ENCODE assay signal across 8 cellular contexts in the genomic region with DNA sequence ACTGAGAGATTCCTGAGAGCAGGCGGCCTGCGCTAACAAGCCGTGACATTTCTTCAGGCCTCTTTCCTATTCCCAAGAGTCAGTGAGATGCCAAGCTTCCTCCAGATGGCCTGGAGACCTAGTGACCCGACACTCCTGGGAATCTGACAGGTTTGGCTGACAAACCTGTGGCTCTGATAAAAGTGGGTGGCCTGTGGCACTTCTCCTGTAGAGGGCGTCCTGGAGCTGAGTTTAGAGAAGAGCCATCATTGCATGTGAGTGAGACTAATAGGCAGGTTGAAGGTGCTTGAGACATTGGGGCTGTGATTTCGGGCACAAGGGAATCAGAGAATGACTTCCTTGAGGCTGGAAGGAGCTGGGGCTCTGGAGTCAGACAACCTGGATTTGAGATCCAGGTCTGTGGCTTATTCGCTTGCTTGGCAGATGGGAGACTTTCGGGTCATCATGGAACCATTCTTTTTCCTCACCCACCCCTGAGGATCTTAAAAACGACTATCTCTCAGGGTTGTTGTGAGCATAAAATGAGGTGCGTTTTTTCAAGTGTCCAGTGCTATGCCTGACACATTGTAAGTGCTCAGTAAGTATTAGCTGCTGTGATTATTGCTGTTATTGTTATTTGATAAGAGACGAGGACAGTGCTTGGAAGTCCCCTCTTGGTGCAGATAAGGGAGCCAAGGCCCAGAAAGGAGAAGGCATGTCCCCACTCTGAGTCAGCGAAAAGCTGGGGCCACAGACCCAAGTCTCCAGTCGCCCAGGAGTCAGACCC.
DNase-seq lines count a peak whose midpoint lies in the region; ATAC-seq and TF ChIP-seq lines count a peak whose summit lies in the region.

No MANE protein-coding gene starts in this region.

- H3K4me1 ChIP-seq in adipocyte (ENCODE audit: control insufficient read depth, insufficient read depth, low read length), result no peaks in the 10 kb centered on the region

- TF ChIP-seq CTCF in LNCaP clone FGC (IDR thresholded peaks at IDR 0.05; ENCODE audit: control insufficient read depth, extremely low read depth, insufficient read depth), result peak; percentile 82

- peak; percentile 36 for DNase-seq in activated naive CD4-positive, alpha-beta T cell treated with anti-CD3 and anti-CD28 coated beads, Interleukin-2, amount 10 ng/mL, durations not matched to agents 7 days and 5 days
- no peak for DNase-seq in activated naive CD4-positive, alpha-beta T cell treated with Interleukin-2 at 50 U/mL for 16 hours
- DNase-seq in LNCaP clone FGC (ENCODE audit: low read depth) (peak; percentile 17), adipocyte (ENCODE audit: low read depth) (peak; percentile 59), left lobe of liver (ENCODE audit: low spot score) (no peak)
- DNase-seq in naive thymus-derived CD8-positive, alpha-beta T cell, result no peak

- H3K9me3 ChIP-seq in adipocyte (ENCODE audit: control insufficient read depth, low read length), result no peaks in the 10 kb centered on the region

- H3K36me3 ChIP-seq in adipocyte (ENCODE audit: control insufficient read depth, insufficient read depth, low read length, severe bottlenecking), result no peaks in the 10 kb centered on the region

- H3K4me3 ChIP-seq in LNCaP clone FGC (ENCODE audit: low read depth, low read length), result no peak overlapping the region
- no peak overlapping the region for H3K4me3 ChIP-seq in adipocyte (ENCODE audit: low read length)

- H3K9ac ChIP-seq in adipocyte (ENCODE audit: low read length), result no peak overlapping the region

- POLR2A ChIA-PET in naive thymus-derived CD8-positive, alpha-beta T cell (lab: Charles Lee), result no interaction called here

- CTCF ChIA-PET in activated naive CD4-positive, alpha-beta T cell treated with anti-CD3 and anti-CD28 coated beads, Interleukin-2, amount 10 ng/mL, durations not matched to agents 7 days and 5 days (lab: Charles Lee), result interaction anchor here (0.7 to 1.7 kb wide), 9 partner anchors 9 to 549 kb away, joined by 3 to 9 read pairs (median 3); no protein-coding TSS in a partner anchor

- H3K27me3 ChIP-seq in adipocyte (replicated peaks; ENCODE audit: control insufficient read depth, insufficient read depth, low read length), result peaks cover 20% of the 10 kb centered on the region

- H3K9me3 Mint-ChIP-seq in activated naive CD4-positive, alpha-beta T cell treated with anti-CD3 and anti-CD28 coated beads, Interleukin-2, amount 10 ng/mL, durations not matched to agents 7 days and 5 days, result no peaks in the 10 kb centered on the region
- no peaks in the 10 kb centered on the region for H3K9me3 Mint-ChIP-seq in naive thymus-derived CD8-positive, alpha-beta T cell

- peak; percentile 26 for ATAC-seq in left lobe of liver
- ATAC-seq in naive thymus-derived CD8-positive, alpha-beta T cell, result no peak
- ATAC-seq in GM18861 (IDR thresholded peaks at IDR 0.05; ENCODE audit: unreplicated experiment), result no peak
- ATAC-seq in GM21786 (IDR thresholded peaks at IDR 0.05; ENCODE audit: unreplicated experiment), result no peak

- H3K4me3 Mint-ChIP-seq in activated naive CD4-positive, alpha-beta T cell treated with anti-CD3 and anti-CD28 coated beads, Interleukin-2, amount 10 ng/mL, durations not matched to agents 7 days and 5 days, result no peak overlapping the region
- no peak overlapping the region for H3K4me3 Mint-ChIP-seq in naive thymus-derived CD8-positive, alpha-beta T cell

- no peaks in the 10 kb centered on the region for H3K4me1 Mint-ChIP-seq in activated naive CD4-positive, alpha-beta T cell treated with anti-CD3 and anti-CD28 coated beads, Interleukin-2, amount 10 ng/mL, durations not matched to agents 7 days and 5 days
- H3K4me1 Mint-ChIP-seq in naive thymus-derived CD8-positive, alpha-beta T cell, result peaks cover 0 to 7% (median 1%) of the 10 kb centered on the region in 4 donors

- H3K27me3 Mint-ChIP-seq in activated naive CD4-positive, alpha-beta T cell treated with anti-CD3 and anti-CD28 coated beads, Interleukin-2, amount 10 ng/mL, durations not matched to agents 7 days and 5 days, result peaks cover 10% of the 10 kb centered on the region
- peaks cover 10 to 34% (median 16%) of the 10 kb centered on the region in 5 donors for H3K27me3 Mint-ChIP-seq in naive thymus-derived CD8-positive, alpha-beta T cell

- H3K27ac Mint-ChIP-seq in activated naive CD4-positive, alpha-beta T cell treated with anti-CD3 and anti-CD28 coated beads, Interleukin-2, amount 10 ng/mL, durations not matched to agents 7 days and 5 days, result no peak overlapping the region
- no peak overlapping the region for H3K27ac Mint-ChIP-seq in naive thymus-derived CD8-positive, alpha-beta T cell

- no peaks in the 10 kb centered on the region for H3K36me3 Mint-ChIP-seq in activated naive CD4-positive, alpha-beta T cell treated with anti-CD3 and anti-CD28 coated beads, Interleukin-2, amount 10 ng/mL, durations not matched to agents 7 days and 5 days
- H3K36me3 Mint-ChIP-seq in naive thymus-derived CD8-positive, alpha-beta T cell, result no peaks in the 10 kb centered on the region

Comparison
In these comparisons a context has a peak if more than half of its experiments do, and no peak if none do; other contexts are left out.
1. DNase-seq: peak in activated naive CD4-positive, alpha-beta T cell treated with anti-CD3 and anti-CD28 coated beads, Interleukin-2, amount 10 ng/mL, durations not matched to agents 7 days and 5 days (single experiment), LNCaP clone FGC (single experiment) and adipocyte (single experiment); none in activated naive CD4-positive, alpha-beta T cell treated with Interleukin-2 at 50 U/mL for 16 hours (single experiment), left lobe of liver (single experiment) and naive thymus-derived CD8-positive, alpha-beta T cell (0 of 10).